Comparison of ENCODE assay signal across 15 cellular contexts in the genomic region with DNA sequence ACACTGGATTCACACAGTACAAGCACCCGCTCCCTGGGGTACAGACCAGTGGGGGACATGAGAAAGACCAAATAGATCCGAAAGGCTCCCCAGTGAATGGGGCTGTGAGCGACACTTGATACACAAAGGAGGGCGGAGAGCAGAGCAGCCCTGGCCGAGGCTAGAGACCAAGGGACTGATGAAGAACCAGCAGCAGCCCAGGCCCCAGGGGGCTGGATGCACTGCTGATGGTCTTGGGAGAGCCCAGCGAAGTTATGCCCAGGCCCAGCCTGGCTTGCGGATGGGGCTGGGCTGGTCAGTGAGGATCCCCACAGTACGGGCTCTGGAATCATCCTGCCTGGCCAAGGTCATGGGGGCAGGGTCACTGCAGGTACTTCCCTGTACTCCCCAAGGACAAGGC. TPM values are rescaled to one million over a fixed set of nuclear protein-coding genes. Genes with fewer than 3 reads are reported as not detected.
DNase-seq lines count a peak whose midpoint lies in the region; ATAC-seq and TF ChIP-seq lines count a peak whose summit lies in the region.
"Had no signal": no experiment of that assay in that cellular context is flagged by ENCODE, and none has a peak within 500 bp of the region (broad histone marks: within the 10 kb centered on the region; RNA-seq: fewer than 3 reads in every experiment).

No MANE protein-coding gene starts in this region.

- no peaks in the 10 kb centered on the region for H4K20me1 ChIP-seq in neural progenitor cell (ENCODE audit: low read depth)

- peaks cover 22% of the 10 kb centered on the region for H3K4me1 ChIP-seq in Caco-2
- peaks cover 8% of the 10 kb centered on the region for H3K4me1 ChIP-seq in neural progenitor cell
- H3K4me1 ChIP-seq in testis, result peaks cover 20% of the 10 kb centered on the region

- H3K4me3 ChIP-seq in Caco-2 (ENCODE audit: low read depth, low read length) (no peak overlapping the region), neural progenitor cell (no peak overlapping the region), testis (no peak overlapping the region)
- H3K4me3 ChIP-seq: transverse colon had no signal

- no peaks in the 10 kb centered on the region for H3K79me2 ChIP-seq in neural progenitor cell (ENCODE audit: low read depth)

- no peak for TF ChIP-seq POLR2A in testis (IDR thresholded peaks at IDR 0.05)

- 89 to 92% methylated on average over 5 to 8 of the region's 8 CpGs for WGBS in testis, 2 donors

- intact Hi-C loops in Caco-2 (cut with micrococcal nuclease; ENCODE audit: unreplicated experiment), result no loop called here
- intact Hi-C loops in testis (cut with DNase I; ENCODE audit: low total_unique reads), result no loop called here

- TF ChIP-seq CTCF in Caco-2 (IDR thresholded peaks at IDR 0.05; ENCODE audit: insufficient read depth in 1 of 2, low read depth in 1 of 2, low read length in 1 of 2, severe bottlenecking in 1 of 2, unreplicated experiment in 1 of 2) (no peak), RWPE1 (conservative IDR thresholded peaks at IDR 0.05; ENCODE audit: low read depth) (no peak), neural progenitor cell (IDR thresholded peaks at IDR 0.05) (no peak), testis (IDR thresholded peaks at IDR 0.05) (no peak)

- peaks cover 41% of the 10 kb centered on the region for H3K36me3 Mint-ChIP-seq in Caco-2 (ENCODE audit: insufficient read depth, unreplicated experiment)
- H3K36me3 Mint-ChIP-seq in effector memory CD8-positive, alpha-beta T cell (ENCODE audit: insufficient read depth), result peaks cover 51% of the 10 kb centered on the region
- peaks cover 9% of the 10 kb centered on the region for H3K36me3 Mint-ChIP-seq in neural progenitor cell

- H3K4me3 Mint-ChIP-seq in Caco-2 (ENCODE audit: unreplicated experiment) (no peak overlapping the region), neural progenitor cell (no peak overlapping the region)
- no peak overlapping the region for H3K4me3 Mint-ChIP-seq in effector memory CD8-positive, alpha-beta T cell

- H3K4me2 ChIP-seq in neural progenitor cell, result no peak overlapping the region

- CTCF ChIA-PET in Caco-2 (lab: Charles Lee) (no interaction called here), RWPE1 (lab: Yijun Ruan, JAX) (no interaction called here)

- TSS peak; percentile 53 for BruUV-seq in Caco-2 (replicated peaks; lab: Mats Ljungman, UMichigan)

- H3K4me1 Mint-ChIP-seq in Caco-2 (ENCODE audit: low read depth, unreplicated experiment) (peaks cover 12% of the 10 kb centered on the region), neural progenitor cell (peaks cover 7% of the 10 kb centered on the region)
- H3K4me1 Mint-ChIP-seq in effector memory CD8-positive, alpha-beta T cell (ENCODE audit: low read depth in 2 of 2), result peaks cover 20 to 38% of the 10 kb centered on the region in 2 donors

- H3K27me3 ChIP-seq in Caco-2 (replicated peaks; ENCODE audit: control insufficient read depth, insufficient read depth, low read length) (no peaks in the 10 kb centered on the region), neural progenitor cell (no peaks in the 10 kb centered on the region), testis (no peaks in the 10 kb centered on the region)
- H3K27me3 ChIP-seq: transverse colon had no signal

- DNase-seq in Caco-2, result no peak
- DNase-seq in RWPE1 (ENCODE audit: low spot score), result no peak
- no peak for DNase-seq in effector memory CD8-positive, alpha-beta T cell
- no peak for DNase-seq in neural progenitor cell (ENCODE audit: low spot score)
- no peak for DNase-seq in testis
- DNase-seq in DMS79 (lab: John Stamatoyannopoulos, UW), result no peak
- no peak for DNase-seq in NCI-H1417 (lab: John Stamatoyannopoulos, UW)
- DNase-seq: activated T-cell treated with anti-CD3 and anti-CD28 coated beads, Interleukin-2, amount 50 U/mL, for 48 hours; NCI-H1436; NK-92 treated with Interleukin-12 subunit alpha and Interleukin-12 subunit beta, amount 100 ng/mL, for 24 hours; T-helper 9 cell; transverse colon had no signal

- H3K27ac ChIP-seq in RWPE1 (peak overlapping the region; percentile 85), neural progenitor cell (no peak overlapping the region), testis (no peak overlapping the region)

- no peak overlapping the region for H2AFZ ChIP-seq in neural progenitor cell (replicated peaks)

- peaks cover 4% of the 10 kb centered on the region for H3K36me3 ChIP-seq in Caco-2 (ENCODE audit: control insufficient read depth, insufficient read depth, low read length)
- H3K36me3 ChIP-seq in neural progenitor cell, result no peaks in the 10 kb centered on the region
- H3K36me3 ChIP-seq in testis (ENCODE audit: low read depth, missing control alignments), result no peaks in the 10 kb centered on the region

- POLR2A ChIA-PET in Caco-2 (lab: Charles Lee), result no interaction called here
- POLR2A ChIA-PET in RWPE1 (lab: Yijun Ruan, JAX; ENCODE audit: low non-redundant PET), result no interaction called here

- H3K27ac Mint-ChIP-seq in Caco-2 (ENCODE audit: unreplicated experiment), result peak overlapping the region; percentile 2
- H3K27ac Mint-ChIP-seq in effector memory CD8-positive, alpha-beta T cell, result peak overlapping the region; percentile 78 to 87
- peak overlapping the region; percentile 85 for H3K27ac Mint-ChIP-seq in neural progenitor cell

- H3K9ac ChIP-seq in neural progenitor cell, result no peak overlapping the region

- H3K9me3 ChIP-seq in Caco-2, result no peaks in the 10 kb centered on the region
- no peaks in the 10 kb centered on the region for H3K9me3 ChIP-seq in neural progenitor cell (ENCODE audit: low read depth)
- H3K9me3 ChIP-seq in testis, result no peaks in the 10 kb centered on the region
- H3K9me3 ChIP-seq: transverse colon had no signal

- H3K27me3 Mint-ChIP-seq in Caco-2 (ENCODE audit: insufficient read depth, unreplicated experiment) (no peaks in the 10 kb centered on the region), neural progenitor cell (ENCODE audit: insufficient read depth, low read depth) (peaks cover 4% of the 10 kb centered on the region)
- no peaks in the 10 kb centered on the region for H3K27me3 Mint-ChIP-seq in effector memory CD8-positive, alpha-beta T cell

- ATAC-seq in effector memory CD8-positive, alpha-beta T cell (replicated peaks), result no peak
- ATAC-seq in GM19324 (IDR thresholded peaks at IDR 0.05; ENCODE audit: low FRiP score, unreplicated experiment), result no peak

- H3F3A ChIP-seq in neural progenitor cell (ENCODE audit: low read depth), result peaks cover 8% of the 10 kb centered on the region

- no peaks in the 10 kb centered on the region for H3K9me3 Mint-ChIP-seq in Caco-2 (ENCODE audit: unreplicated experiment)
- H3K9me3 Mint-ChIP-seq in effector memory CD8-positive, alpha-beta T cell, result no peaks in the 10 kb centered on the region
- H3K9me3 Mint-ChIP-seq in neural progenitor cell, result no peaks in the 10 kb centered on the region

RNA-seq across cellular contexts. Expression of a gene that starts 23.2 kb away (rescaled TPM):
- 67.1 and 73.0 TPM in 2 replicates for total RNA-seq in Caco-2 (2022)
- 8.1 and 11.8 TPM in 2 replicates for total RNA-seq in neural progenitor cell (ENCODE audit: low replicate concordance)
- 10 to 100 TPM; 50.2 to 68.9 TPM for total RNA-seq in testis
- 39.7 TPM for polyA plus RNA-seq in testis (ENCODE audit: insufficient read depth, low read depth, low replicate concordance)

RNA-seq across cellular contexts. Expression of a gene that starts 23.7 kb away (rescaled TPM):
- total RNA-seq in Caco-2 (2022) (17.6 and 23.3 TPM in 2 replicates), neural progenitor cell (ENCODE audit: low replicate concordance) (2.8 and 10.7 TPM in 2 replicates), testis (10 to 100 TPM; 18.3 to 27.4 TPM)
- 11.7 TPM for polyA plus RNA-seq in testis (ENCODE audit: insufficient read depth, low read depth, low replicate concordance)

RNA-seq across cellular contexts. Expression of a gene that starts 41.8 kb away (rescaled TPM):
- total RNA-seq in Caco-2 (2022) (51.8 and 60.0 TPM in 2 replicates), neural progenitor cell (ENCODE audit: low replicate concordance) (0.06 TPM in 1 of 2 replicates, not detected in the other), testis (1 to 10 TPM; 2.4 to 3.6 TPM)
- 0.47 TPM for polyA plus RNA-seq in testis (ENCODE audit: insufficient read depth, low read depth, low replicate concordance)
- total RNA-seq: dermis microvascular lymphatic vessel endothelial cell, pulmonary artery endothelial cell had no signal

RNA-seq across cellular contexts. Expression of a gene that starts 59.8 kb away (rescaled TPM):
- total RNA-seq in Caco-2 (2022), result 75.9 and 101 TPM in 2 replicates
- total RNA-seq in neural progenitor cell (ENCODE audit: low replicate concordance), result 75.4 and 88.5 TPM in 2 replicates
- 100 to 1,000 TPM; 176 to 203 TPM for total RNA-seq in testis
- polyA plus RNA-seq in testis (ENCODE audit: insufficient read depth, low read depth, low replicate concordance), result 224 TPM

Comparison
In these comparisons a context has a peak if more than half of its experiments do, and no peak if none do; other contexts are left out.
1. H3K27ac Mint-ChIP-seq: peak in every context shown above with its lines; median percentile 85 in neural progenitor cell; 82 in effector memory CD8-positive, alpha-beta T cell; 2 in Caco-2.
2. RNA of a gene that starts 41.8 kb away (total RNA-seq): 51.8 to 60.0 TPM in Caco-2; 2.4 to 3.6 TPM in testis and 0.06 TPM in neural progenitor cell; every median in the first group is over 10 times any median in the second.